Comparison of ENCODE assay signal across 25 cellular contexts in the genomic region with DNA sequence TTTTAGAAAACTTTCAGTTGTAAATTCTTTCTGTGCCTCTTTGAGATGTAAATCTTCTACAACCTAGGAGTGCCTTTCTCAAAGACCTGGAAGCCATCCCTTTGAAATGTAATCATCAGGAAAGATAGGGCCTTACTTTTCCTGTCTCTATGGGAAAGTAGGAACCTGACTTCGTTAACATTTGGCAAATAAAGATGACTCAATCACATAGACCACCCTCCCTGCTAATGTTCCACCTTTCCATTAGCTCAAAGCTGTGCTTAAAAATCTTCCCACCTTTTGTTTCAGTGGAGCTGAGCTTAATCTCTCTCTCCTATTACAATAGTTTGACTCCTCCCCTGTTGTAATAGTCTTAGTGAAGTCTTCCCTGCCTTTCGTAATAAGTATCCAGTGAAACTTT.
DNase-seq lines count a peak whose midpoint lies in the region; ATAC-seq and TF ChIP-seq lines count a peak whose summit lies in the region.
"Had no signal": no experiment of that assay in that cellular context is flagged by ENCODE, and none has a peak within 500 bp of the region (broad histone marks: within the 10 kb centered on the region; RNA-seq: fewer than 3 reads in every experiment).

No MANE protein-coding gene starts in this region.

- no peaks in the 10 kb centered on the region for H3K9me3 ChIP-seq in HUES64 (ENCODE audit: insufficient read depth, low read depth, low read length)
- H3K9me3 ChIP-seq: BLaER1 treated with 17β-estradiol and CSF1 and Interleukin-3, amounts not matched to agents 10 nM and 100 nM; Caco-2; MG63; SJSA1 had no signal

- intact Hi-C loops in Right ventricle myocardium inferior (cut with DNase I), result no loop called here

- H3K27me3 ChIP-seq in H7 (ENCODE audit: control insufficient read depth, insufficient read depth, low read length), result peaks cover 88% of the 10 kb centered on the region
- peaks cover 96% of the 10 kb centered on the region for H3K27me3 ChIP-seq in HUES64 (ENCODE audit: insufficient read depth, low read length)
- H3K27me3 ChIP-seq: BLaER1 treated with 17β-estradiol and CSF1 and Interleukin-3, amounts not matched to agents 10 nM and 100 nM; SJSA1 had no signal

- peaks cover 18% of the 10 kb centered on the region for H3K4me1 ChIP-seq in HUES64 (ENCODE audit: insufficient read depth, low read length)
- H3K4me1 ChIP-seq: BLaER1 treated with 17β-estradiol and CSF1 and Interleukin-3, amounts not matched to agents 10 nM and 100 nM; Caco-2; SJSA1 had no signal

- H3K36me3 ChIP-seq in H7 (replicated peaks; ENCODE audit: control insufficient read depth, insufficient read depth, low read length), result no peaks in the 10 kb centered on the region
- H3K36me3 ChIP-seq in HUES64 (ENCODE audit: insufficient read depth, low read length), result no peaks in the 10 kb centered on the region
- H3K36me3 ChIP-seq: BLaER1 treated with 17β-estradiol and CSF1 and Interleukin-3, amounts not matched to agents 10 nM and 100 nM; MG63; SJSA1 had no signal

- no peak for TF ChIP-seq POLR2A in GM18505 (IDR thresholded peaks at IDR 0.05; ENCODE audit: borderline replicate concordance, extremely low read depth, insufficient read depth, insufficient read length)

- WGBS in HUES64, result 0% methylated on average over 1 of the region's 2 CpGs

- ATAC-seq in Right ventricle myocardium inferior (no peak), GM18505 (IDR thresholded peaks at IDR 0.05; ENCODE audit: unreplicated experiment) (no peak)
- ATAC-seq: GM12878 had no signal

- H3K9ac ChIP-seq in HUES64 (ENCODE audit: low read depth, low read length), result no peak overlapping the region
- H3K9ac ChIP-seq: BLaER1 treated with 17β-estradiol and CSF1 and Interleukin-3, amounts not matched to agents 10 nM and 100 nM had no signal

- peak overlapping the region; percentile 13; the same call in 1 of the 2 replicates for H3K27ac ChIP-seq in HUES64 (ENCODE audit: low read depth, low read length)
- H3K27ac ChIP-seq: BLaER1 treated with 17β-estradiol and CSF1 and Interleukin-3, amounts not matched to agents 10 nM and 100 nM; PC-9; SJSA1 had no signal

- peak; percentile 65 for DNase-seq in H7
- DNase-seq in iPS DF 19.7 (ENCODE audit: low read depth, low spot score), result peak; percentile 84
- peak; percentile 65 for DNase-seq in iPS-NIHi7 (ENCODE audit: extremely low spot score)
- no peak for DNase-seq in activated CD8-positive, alpha-beta memory T cell treated with anti-CD3 and anti-CD28 coated beads for 24 hours
- DNase-seq in Right ventricle myocardium inferior (ENCODE audit: missing footprints), result no peak
- DNase-seq in activated effector memory CD4-positive, alpha-beta T cell treated with Interleukin-2 at 50 U/mL for 16 hours, result no peak
- DNase-seq: Caco-2; CD4-positive, alpha-beta memory T cell; GDM1; HFFc6; IMR-90; KG1; MG63; NCI-H1105 treated with DMSO at 0.1 percent for 48 hours; NCI-H146; NCI-H1930; NCI-H2227 treated with DMSO at 0.1 percent for 48 hours; NCI-H526 treated with DMSO at 0.1 percent for 48 hours; PC-9; Right ventricle myocardium superior had no signal

- H3K4me3 ChIP-seq in H7 (ENCODE audit: insufficient read depth, low read depth, low read length) (no peak overlapping the region), HUES64 (ENCODE audit: low read length) (no peak overlapping the region)
- H3K4me3 ChIP-seq: BLaER1 treated with 17β-estradiol and CSF1 and Interleukin-3, amounts not matched to agents 10 nM and 100 nM; GM12878; MG63; PC-9; SJSA1 had no signal

Comparison
In these comparisons a context has a peak if more than half of its experiments do, and no peak if none do; other contexts are left out.
1. DNase-seq: peak in H7 (single experiment), iPS DF 19.7 (single experiment) and iPS-NIHi7 (single experiment); none in activated CD8-positive, alpha-beta memory T cell treated with anti-CD3 and anti-CD28 coated beads for 24 hours (single experiment), Right ventricle myocardium inferior (single experiment) and activated effector memory CD4-positive, alpha-beta T cell treated with Interleukin-2 at 50 U/mL for 16 hours (single experiment).